Comparison of ENCODE assay signal across 8 cellular contexts in the genomic region with DNA sequence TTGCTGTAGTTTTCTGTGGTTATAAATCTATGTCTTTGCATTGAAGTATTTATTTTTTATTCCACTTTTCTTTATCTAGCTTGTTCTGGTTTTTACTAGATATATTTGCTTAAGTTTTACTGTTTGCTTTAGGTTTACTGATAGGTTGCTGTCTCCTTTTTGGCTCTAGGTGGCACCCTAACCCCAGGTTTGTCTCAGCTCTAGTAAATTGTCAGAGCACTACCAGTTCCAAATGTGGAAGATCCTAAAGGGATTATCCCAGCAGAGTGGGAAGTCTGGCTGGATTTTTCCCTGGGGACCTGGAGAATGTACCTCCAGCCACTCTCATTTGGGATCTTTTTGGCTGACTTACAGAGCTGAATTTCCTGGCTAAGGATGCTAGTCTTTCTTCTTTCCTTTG.
DNase-seq lines count a peak whose midpoint lies in the region; ATAC-seq, FAIRE-seq and TF ChIP-seq lines count a peak whose summit lies in the region.

No MANE protein-coding gene starts in this region.

- H3K36me3 Mint-ChIP-seq in astrocyte (ENCODE audit: low read depth, unreplicated experiment) = no peaks in the 10 kb centered on the region

- no peak overlapping the region for H3K4me2 ChIP-seq in astrocyte (ENCODE audit: low read length)

- no peaks in the 10 kb centered on the region for H3K9me3 ChIP-seq in astrocyte (ENCODE audit: insufficient read depth, low read depth, low read length)

- FAIRE-seq in RCC 7860 (lab: Jason Lieb, UNC) (peak; percentile 74), astrocyte (lab: Jason Lieb, UNC) (peak; percentile 88)

- H2AFZ ChIP-seq in astrocyte (ENCODE audit: low read depth, low read length) = no peak overlapping the region

- no peaks in the 10 kb centered on the region for H3K4me1 Mint-ChIP-seq in astrocyte (ENCODE audit: low read depth, unreplicated experiment)

- H3K27ac Mint-ChIP-seq in astrocyte (ENCODE audit: unreplicated experiment) = no peak overlapping the region

- TF ChIP-seq CTCF in GM12873 (IDR thresholded peaks at IDR 0.05; ENCODE audit: insufficient read depth, low read depth, low read length, missing control alignments) = peak; percentile 71
- peak; percentile 45 for TF ChIP-seq CTCF in astrocyte (IDR thresholded peaks at IDR 0.05; ENCODE audit: insufficient read depth, low read depth, low read length)

- no peaks in the 10 kb centered on the region for H3K4me1 ChIP-seq in astrocyte (ENCODE audit: insufficient read depth, low read length)

- no peaks in the 10 kb centered on the region for H3K79me2 ChIP-seq in astrocyte (ENCODE audit: insufficient read depth, low read length)

- no peaks in the 10 kb centered on the region for H3K27me3 Mint-ChIP-seq in astrocyte (ENCODE audit: low read depth, unreplicated experiment)

- no peak overlapping the region for H3K4me3 Mint-ChIP-seq in astrocyte (ENCODE audit: unreplicated experiment)

- no peak overlapping the region for H3K27ac ChIP-seq in astrocyte (ENCODE audit: low read depth, low read length)

- no peaks in the 10 kb centered on the region for H3K27me3 ChIP-seq in astrocyte (ENCODE audit: insufficient read depth, low read length)

- H4K20me1 ChIP-seq in astrocyte (ENCODE audit: insufficient read depth, low read length) = no peaks in the 10 kb centered on the region

- ATAC-seq in GM21619 (IDR thresholded peaks at IDR 0.05; ENCODE audit: unreplicated experiment) = no peak

- H3K9me3 Mint-ChIP-seq in astrocyte (ENCODE audit: unreplicated experiment) = peaks cover 1% of the 10 kb centered on the region

- no peak overlapping the region for H3K4me3 ChIP-seq in astrocyte (ENCODE audit: insufficient read depth, low read depth, low read length)

- peak; percentile 35 for DNase-seq in AG08396 (ENCODE audit: low spot score)
- peak; percentile 8 for DNase-seq in HT1080 (ENCODE audit: low read depth)
- DNase-seq in RCC 7860 (ENCODE audit: low spot score) = peak; percentile 18
- DNase-seq in astrocyte (ENCODE audit: low read depth) = peak; percentile 9
- DNase-seq in inferior parietal cortex (ENCODE audit: extremely low spot score) = peak; percentile 60
- DNase-seq in stimulated activated CD4-positive, alpha-beta T cell treated with anti-CD3 and anti-CD28 coated beads, Interleukin-2, amount 100 ng/mL, for 4 hours (ENCODE audit: low read depth) = peak; percentile 13

- H3K9ac ChIP-seq in astrocyte (ENCODE audit: low read length) = no peak overlapping the region

- H3K36me3 ChIP-seq in astrocyte (ENCODE audit: insufficient read depth, low read length) = no peaks in the 10 kb centered on the region

Comparison
In these comparisons a context has a peak if more than half of its experiments do, and no peak if none do; other contexts are left out.
1. DNase-seq: peak in every context shown above with its lines; median percentile 60 in inferior parietal cortex; 35 in AG08396; 18 in RCC 7860; 13 in stimulated activated CD4-positive, alpha-beta T cell treated with anti-CD3 and anti-CD28 coated beads, Interleukin-2, amount 100 ng/mL, for 4 hours; 9 in astrocyte; 8 in HT1080.